Comparison of ENCODE assay signal across 10 cellular contexts in genomic region chr12:65300679-65301349, GRCh38. TPM values are rescaled to one million over a fixed set of nuclear protein-coding genes. Genes with fewer than 3 reads are reported as not detected.
DNase-seq lines count a peak whose midpoint lies in the region; ATAC-seq and TF ChIP-seq lines count a peak whose summit lies in the region.
"Had no signal": no experiment of that assay in that cellular context is flagged by ENCODE, and none has a peak within 500 bp of the region (broad histone marks: within the 10 kb centered on the region; RNA-seq: fewer than 3 reads in every experiment).

No MANE protein-coding gene starts in this region.

- H4K20me1 ChIP-seq in MM.1S (ENCODE audit: insufficient read depth, low read length): no peaks in the 10 kb centered on the region

- H3K4me3 Mint-ChIP-seq in mesothelial cell of epicardium: no peak overlapping the region
- H3K4me3 Mint-ChIP-seq: dendritic cell treated with granulocyte-macrophage colony-stimulating factor and Interleukin-4, amounts not matched to agents 40 ng/mL and 50 ng/mL, for 4 days had no signal

- no peak overlapping the region for H3K4me3 ChIP-seq in MM.1S (ENCODE audit: low read length)

- peaks cover 12% of the 10 kb centered on the region for H3K4me1 ChIP-seq in MM.1S (ENCODE audit: low read length)

- H3K9ac ChIP-seq in MM.1S (ENCODE audit: low read length): no peak overlapping the region

- no peak overlapping the region for H3K27ac Mint-ChIP-seq in mesothelial cell of epicardium
- H3K27ac Mint-ChIP-seq: dendritic cell treated with granulocyte-macrophage colony-stimulating factor and Interleukin-4, amounts not matched to agents 40 ng/mL and 50 ng/mL, for 4 days had no signal

- H3K9me3 ChIP-seq in MM.1S (replicated peaks; ENCODE audit: insufficient read depth, low read length): no peaks in the 10 kb centered on the region

- H3K79me2 ChIP-seq in MM.1S (ENCODE audit: low read length): no peaks in the 10 kb centered on the region

- no peak overlapping the region for H3K4me2 ChIP-seq in MM.1S (ENCODE audit: low read depth, low read length)

- H3K27me3 Mint-ChIP-seq in mesothelial cell of epicardium (ENCODE audit: low read depth): no peaks in the 10 kb centered on the region
- H3K27me3 Mint-ChIP-seq: dendritic cell treated with granulocyte-macrophage colony-stimulating factor and Interleukin-4, amounts not matched to agents 40 ng/mL and 50 ng/mL, for 4 days had no signal

- no peak overlapping the region for H3K27ac ChIP-seq in MM.1S (ENCODE audit: low read length)

- peaks cover 33% of the 10 kb centered on the region for H3K4me1 Mint-ChIP-seq in mesothelial cell of epicardium

- ATAC-seq in HG03521 (IDR thresholded peaks at IDR 0.05; ENCODE audit: unreplicated experiment): no peak

- DNase-seq in Daoy (ENCODE audit: low read depth) (peak; percentile 54), MM.1S (no peak), dermis blood vessel endothelial cell (peak; percentile 46), mesothelial cell of epicardium (ENCODE audit: low spot score in 2 of 2, unreplicated experiment in 2 of 2) (no peak), DMS153 treated with DMSO at 0.1 percent for 48 hours (lab: John Stamatoyannopoulos, UW; ENCODE audit: unreplicated experiment) (no peak)
- DNase-seq in activated CD8-positive, alpha-beta memory T cell treated with anti-CD3 and anti-CD28 coated beads for 24 hours: no peak
- DNase-seq in stimulated activated naive CD4-positive, alpha-beta T cell (lab: John Stamatoyannopoulos, UW): no peak

- no peaks in the 10 kb centered on the region for H3K9me2 ChIP-seq in MM.1S (replicated peaks; ENCODE audit: insufficient read depth, low read length)

- TF ChIP-seq CTCF in MM.1S (IDR thresholded peaks at IDR 0.05; ENCODE audit: low read length) (peak; percentile 8; the same call in 1 of the 2 replicates), mesothelial cell of epicardium (IDR thresholded peaks at IDR 0.05; ENCODE audit: unreplicated experiment) (peak; percentile 48)

- H2AFZ ChIP-seq in MM.1S (ENCODE audit: low read length): no peak overlapping the region

- H3K36me3 ChIP-seq in MM.1S (replicated peaks; ENCODE audit: insufficient read depth, low read length): no peaks in the 10 kb centered on the region

- peaks cover 5% of the 10 kb centered on the region; the same call in 1 of the 2 replicates for H3F3A ChIP-seq in MM.1S (ENCODE audit: insufficient read depth, low read length)

- no peaks in the 10 kb centered on the region for H3K27me3 ChIP-seq in MM.1S (replicated peaks; ENCODE audit: insufficient read depth, low read length)

- peaks cover 7% of the 10 kb centered on the region for H3K9me3 Mint-ChIP-seq in mesothelial cell of epicardium
- H3K9me3 Mint-ChIP-seq: dendritic cell treated with granulocyte-macrophage colony-stimulating factor and Interleukin-4, amounts not matched to agents 40 ng/mL and 50 ng/mL, for 4 days had no signal

- H3K36me3 Mint-ChIP-seq in mesothelial cell of epicardium: peaks cover 3% of the 10 kb centered on the region

RNA-seq across cellular contexts. Expression of gene MSRB3, which starts 22.3 kb away (rescaled TPM):
- 22.0 and 25.3 TPM in 2 replicates for total RNA-seq in Daoy (2014; rRNA removed; shearing (Covaris generic))
- total RNA-seq in dermis blood vessel endothelial cell: 40.0 and 67.5 TPM in 2 replicates
- 19.9 to 20.4 TPM (median 19.9 TPM) in 3 replicates for total RNA-seq in mesothelial cell of epicardium
- total RNA-seq: T-helper 2 cell treated with Interferon-gamma antibody and Interleukin-4, amounts not matched to agents 100 ng/mL and 5 ng/mL, for 36 hours had no signal

Comparison
In these comparisons a context has a peak if more than half of its experiments do, and no peak if none do; other contexts are left out.
1. DNase-seq: peak in Daoy (single experiment) and dermis blood vessel endothelial cell (single experiment); none in MM.1S (single experiment), mesothelial cell of epicardium (0 of 2), activated CD8-positive, alpha-beta memory T cell treated with anti-CD3 and anti-CD28 coated beads for 24 hours (single experiment), DMS153 treated with DMSO at 0.1 percent for 48 hours (single experiment) and stimulated activated naive CD4-positive, alpha-beta T cell (0 of 6).